Comparison of ENCODE assay signal across 11 cellular contexts in the genomic region with DNA sequence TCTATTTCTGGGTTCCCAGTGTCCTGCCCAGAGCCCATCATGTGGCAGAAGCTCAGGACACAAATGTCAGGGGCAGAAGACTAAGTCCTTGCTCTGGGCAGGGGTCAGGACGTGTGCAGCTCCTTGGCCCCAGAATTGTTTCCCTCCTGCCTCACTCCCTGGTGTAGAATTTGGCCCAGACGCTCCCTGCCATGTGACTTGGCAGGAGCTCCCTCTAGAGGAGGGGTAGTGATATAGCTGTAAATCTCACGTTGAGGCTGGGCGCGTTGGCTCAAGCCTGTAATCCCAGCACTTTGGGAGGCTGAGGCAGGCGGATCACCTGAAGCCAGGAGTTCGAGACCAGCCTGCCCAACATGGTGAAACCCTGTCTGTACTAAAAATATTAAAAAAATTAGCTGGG.
DNase-seq lines count a peak whose midpoint lies in the region; ATAC-seq, FAIRE-seq and TF ChIP-seq lines count a peak whose summit lies in the region.
"Had no signal": no experiment of that assay in that cellular context is flagged by ENCODE, and none has a peak within 500 bp of the region (broad histone marks: within the 10 kb centered on the region; RNA-seq: fewer than 3 reads in every experiment).

No MANE protein-coding gene starts in this region.

- TF ChIP-seq CTCF in A549 (IDR thresholded peaks at IDR 0.05), result peak; percentile 27
- TF ChIP-seq CTCF in GM10248 (IDR thresholded peaks at IDR 0.05; ENCODE audit: control extremely low read depth, extremely low read depth, low read depth, missing control alignments), result peak; percentile 37
- TF ChIP-seq CTCF in OCI-LY7 (conservative IDR thresholded peaks at IDR 0.05; ENCODE audit: low read length), result peak; percentile 58
- peak in 5 of 6 experiments; percentile 17 to 66 (median 31) for TF ChIP-seq CTCF in esophagus squamous epithelium (IDR thresholded peaks at IDR 0.05)

- TF ChIP-seq EP300 in A549 (IDR thresholded peaks at IDR 0.05), result no peak

- H3K4me1 ChIP-seq in A549 (no peaks in the 10 kb centered on the region), OCI-LY7 (ENCODE audit: insufficient read depth, low read length, poor library complexity, severe bottlenecking) (no peaks in the 10 kb centered on the region), esophagus squamous epithelium (no peaks in the 10 kb centered on the region)

- intact Hi-C loops in OCI-LY7 (cut with micrococcal nuclease; ENCODE audit: unreplicated experiment) (no loop called here), esophagus squamous epithelium (cut with DNase I) (no loop called here), posterior vena cava (cut with DNase I) (no loop called here)

- no peak overlapping the region for H3K4me2 ChIP-seq in A549
- H3K4me2 ChIP-seq in OCI-LY7 (ENCODE audit: low read length), result no peak overlapping the region

- FAIRE-seq in A549 (lab: Jason Lieb, UNC), result no peak

- no peak overlapping the region for H3K27ac ChIP-seq in A549
- H3K27ac ChIP-seq in OCI-LY7 (ENCODE audit: low read depth, low read length, poor library complexity, severe bottlenecking), result no peak overlapping the region
- H3K27ac ChIP-seq in esophagus squamous epithelium, result no peak overlapping the region
- H3K27ac ChIP-seq: heart left ventricle had no signal

- H3K9me3 ChIP-seq in A549, result no peaks in the 10 kb centered on the region
- no peaks in the 10 kb centered on the region for H3K9me3 ChIP-seq in OCI-LY7 (ENCODE audit: low read length)
- no peaks in the 10 kb centered on the region for H3K9me3 ChIP-seq in esophagus squamous epithelium
- H3K9me3 ChIP-seq: heart left ventricle had no signal

- POLR2A ChIA-PET in A549 (lab: Yijun Ruan, JAX), result no interaction called here
- POLR2A ChIA-PET in GM10248 (lab: Yijun Ruan, JAX), result no interaction called here
- POLR2A ChIA-PET in OCI-LY7 (lab: Charles Lee), result no interaction called here

- peak in 1 of 2 experiments; percentile 54; a peak in 1 of 6 replicates for ATAC-seq in A549
- ATAC-seq in GM18909 (IDR thresholded peaks at IDR 0.05; ENCODE audit: poor library complexity, unreplicated experiment), result no peak
- ATAC-seq in GM21619 (IDR thresholded peaks at IDR 0.05; ENCODE audit: unreplicated experiment), result no peak
- ATAC-seq: heart left ventricle had no signal

- H3K27me3 ChIP-seq in esophagus squamous epithelium, result peaks cover 0 to 41% (median 0%) of the 10 kb centered on the region in 4 donors

- BruUV-seq in OCI-LY7 (replicated peaks; lab: Mats Ljungman, UMichigan), result no TSS peak

- H3K9me2 ChIP-seq in OCI-LY7 (ENCODE audit: insufficient read depth, low read length), result no peaks in the 10 kb centered on the region

- H3K36me3 ChIP-seq in OCI-LY7 (ENCODE audit: insufficient read depth, low read length) (no peaks in the 10 kb centered on the region), esophagus squamous epithelium (no peaks in the 10 kb centered on the region)
- H3K36me3 ChIP-seq: heart left ventricle had no signal

- no peaks in the 10 kb centered on the region for H3K79me2 ChIP-seq in OCI-LY7 (ENCODE audit: insufficient read depth, low read depth, low read length)

- CTCF ChIA-PET in A549 (lab: Yijun Ruan, JAX), result interaction anchor here (1.2 to 1.7 kb wide), 2 partner anchors 12 to 15 kb away, joined by 3 to 5 read pairs; no protein-coding TSS in a partner anchor
- CTCF ChIA-PET in GM10248 (lab: Yijun Ruan, JAX), result interaction anchor here (0.7 to 2.0 kb wide), 9 partner anchors 11 to 356 kb away, joined by 3 to 12 read pairs (median 5); no protein-coding TSS in a partner anchor
- CTCF ChIA-PET in OCI-LY7 (lab: Charles Lee; ENCODE audit: unreplicated experiment), result interaction anchor here (0.5 to 1.1 kb wide), 2 partner anchors 9 to 329 kb away, joined by 3 to 4 read pairs; no protein-coding TSS in a partner anchor

- WGBS in A549 (ENCODE audit: missing lambda C conversion rate), result 24% methylated on average over 5 of the region's 7 CpGs
- 45 to 49% methylated on average over 6 to 7 of the region's 7 CpGs for WGBS in esophagus squamous epithelium, 2 donors

- H2AFZ ChIP-seq in OCI-LY7 (ENCODE audit: low read length), result no peak overlapping the region

- H3K4me3 ChIP-seq in A549 (no peak overlapping the region), OCI-LY7 (ENCODE audit: low read depth, low read length, poor library complexity, severe bottlenecking) (no peak overlapping the region), esophagus squamous epithelium (no peak overlapping the region)
- H3K4me3 ChIP-seq: heart left ventricle had no signal

- no peaks in the 10 kb centered on the region for H4K20me1 ChIP-seq in OCI-LY7 (ENCODE audit: insufficient read depth, low read length)

- DNase-seq in A549 (ENCODE audit: low read depth in 1 of 2, low spot score in 1 of 2) (no peak), GM10248 (ENCODE audit: extremely low spot score) (no peak), OCI-LY7 (ENCODE audit: low spot score) (peak; percentile 23), esophagus squamous epithelium (lab: John Stamatoyannopoulos, UW) (no peak), posterior vena cava (ENCODE audit: low spot score) (no peak)
- no peak for DNase-seq in stimulated activated naive CD4-positive, alpha-beta T cell (lab: John Stamatoyannopoulos, UW)
- DNase-seq: activated CD4-positive, alpha-beta T cell treated with anti-CD3 and anti-CD28 coated beads, Interleukin-2, amount 50 U/mL, for 4 hours; heart left ventricle; NCI-H510A treated with DMSO at 0.1 percent for 48 hours had no signal

- peak in 1 of 2 experiments; percentile 24; a peak in 1 of 5 replicates for TF ChIP-seq RAD21 in A549 (conservative IDR thresholded peaks at IDR 0.05 in 1 of 2, IDR thresholded peaks at IDR 0.05 in 1 of 2)

- TF ChIP-seq POLR2A in A549 (IDR thresholded peaks at IDR 0.05; ENCODE audit: low read length), result no peak
- TF ChIP-seq POLR2A in esophagus squamous epithelium (IDR thresholded peaks at IDR 0.05), result no peak

TF ChIP-seq in A549, 52 proteins besides CTCF, POLR2A, EP300 and RAD21:
- no peak for TF ChIP-seq ZFP36 (IDR thresholded peaks at IDR 0.05; ENCODE audit: borderline replicate concordance, partially characterized antibody)
- no peak for TF ChIP-seq POLR2AphosphoS2 (conservative IDR thresholded peaks at IDR 0.05; ENCODE audit: low read length)
- TF ChIP-seq HDAC2 (IDR thresholded peaks at IDR 0.05), result no peak
- TF ChIP-seq HEYL (CRISPR knock-in tag; IDR thresholded peaks at IDR 0.05), result no peak
- TF ChIP-seq SREBF2 (IDR thresholded peaks at IDR 0.05), result no peak
- TF ChIP-seq RARB (CRISPR knock-in tag; IDR thresholded peaks at IDR 0.05), result no peak
- no peak for TF ChIP-seq ZC3H11A (IDR thresholded peaks at IDR 0.05)
- TF ChIP-seq JUN (IDR thresholded peaks at IDR 0.05), result no peak
- no peak for TF ChIP-seq HOXB5 (CRISPR knock-in tag; IDR thresholded peaks at IDR 0.05)
- no peak for TF ChIP-seq HOXB13 (CRISPR knock-in tag; IDR thresholded peaks at IDR 0.05; ENCODE audit: low read depth)
- TF ChIP-seq MAX (IDR thresholded peaks at IDR 0.05), result no peak
- TF ChIP-seq GATA3 (IDR thresholded peaks at IDR 0.05; ENCODE audit: borderline replicate concordance), result no peak
- no peak for TF ChIP-seq ZSCAN20 (CRISPR knock-in tag; IDR thresholded peaks at IDR 0.05)
- TF ChIP-seq KDM1A (IDR thresholded peaks at IDR 0.05; ENCODE audit: low read depth), result no peak
- TF ChIP-seq, protein P1, sequence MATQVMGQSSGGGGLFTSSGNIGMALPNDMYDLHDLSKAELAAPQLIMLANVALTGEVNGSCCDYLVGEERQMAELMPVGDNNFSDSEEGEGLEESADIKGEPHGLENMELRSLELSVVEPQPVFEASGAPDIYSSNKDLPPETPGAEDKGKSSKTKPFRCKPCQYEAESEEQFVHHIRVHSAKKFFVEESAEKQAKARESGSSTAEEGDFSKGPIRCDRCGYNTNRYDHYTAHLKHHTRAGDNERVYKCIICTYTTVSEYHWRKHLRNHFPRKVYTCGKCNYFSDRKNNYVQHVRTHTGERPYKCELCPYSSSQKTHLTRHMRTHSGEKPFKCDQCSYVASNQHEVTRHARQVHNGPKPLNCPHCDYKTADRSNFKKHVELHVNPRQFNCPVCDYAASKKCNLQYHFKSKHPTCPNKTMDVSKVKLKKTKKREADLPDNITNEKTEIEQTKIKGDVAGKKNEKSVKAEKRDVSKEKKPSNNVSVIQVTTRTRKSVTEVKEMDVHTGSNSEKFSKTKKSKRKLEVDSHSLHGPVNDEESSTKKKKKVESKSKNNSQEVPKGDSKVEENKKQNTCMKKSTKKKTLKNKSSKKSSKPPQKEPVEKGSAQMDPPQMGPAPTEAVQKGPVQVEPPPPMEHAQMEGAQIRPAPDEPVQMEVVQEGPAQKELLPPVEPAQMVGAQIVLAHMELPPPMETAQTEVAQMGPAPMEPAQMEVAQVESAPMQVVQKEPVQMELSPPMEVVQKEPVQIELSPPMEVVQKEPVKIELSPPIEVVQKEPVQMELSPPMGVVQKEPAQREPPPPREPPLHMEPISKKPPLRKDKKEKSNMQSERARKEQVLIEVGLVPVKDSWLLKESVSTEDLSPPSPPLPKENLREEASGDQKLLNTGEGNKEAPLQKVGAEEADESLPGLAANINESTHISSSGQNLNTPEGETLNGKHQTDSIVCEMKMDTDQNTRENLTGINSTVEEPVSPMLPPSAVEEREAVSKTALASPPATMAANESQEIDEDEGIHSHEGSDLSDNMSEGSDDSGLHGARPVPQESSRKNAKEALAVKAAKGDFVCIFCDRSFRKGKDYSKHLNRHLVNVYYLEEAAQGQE (IDR thresholded peaks at IDR 0.05), result no peak
- no peak for TF ChIP-seq SMC3 (IDR thresholded peaks at IDR 0.05)
